33 cellular contexts compared by ENCODE assay signal in genomic region chr9:122096620-122097415, GRCh38.
"Had no signal": no experiment of that assay in that cellular context is flagged by ENCODE, and none has a peak within 500 bp of the region (broad histone marks: within the 10 kb centered on the region; RNA-seq: fewer than 3 reads in every experiment).

No MANE protein-coding gene starts in this region.

- H3K9me3 Mint-ChIP-seq: activated CD4-positive, alpha-beta memory T cell treated with anti-CD3 and anti-CD28 coated beads, Interleukin-2, amount 10 ng/mL, durations not matched to agents 7 days and 5 days; activated CD4-positive, alpha-beta T cell treated with anti-CD3 and anti-CD28 coated beads, Interleukin-2, amount 10 ng/mL, durations not matched to agents 24 days and 14 days; activated naive CD8-positive, alpha-beta T cell treated with anti-CD3 and anti-CD28 coated beads for 36 hours; activated T-helper 2 cell treated with anti-CD3 and anti-CD28 coated beads, Interferon-gamma antibody, Interleukin-2, Interleukin-4, amounts not matched to agents 10 μg/mL and 5 μg/mL and 100 μg/mL, durations not matched to agents 14 hours and 24 hours and 36 hours; endodermal cell; naive thymus-derived CD8-positive, alpha-beta T cell had no signal

- H3K27ac Mint-ChIP-seq: activated CD4-positive, alpha-beta memory T cell treated with anti-CD3 and anti-CD28 coated beads, Interleukin-2, amount 10 ng/mL, durations not matched to agents 7 days and 5 days; activated CD4-positive, alpha-beta T cell treated with anti-CD3 and anti-CD28 coated beads, Interleukin-2, amount 10 ng/mL, durations not matched to agents 24 days and 14 days; activated naive CD8-positive, alpha-beta T cell treated with anti-CD3 and anti-CD28 coated beads for 36 hours; activated T-helper 2 cell treated with anti-CD3 and anti-CD28 coated beads, Interferon-gamma antibody, Interleukin-2, Interleukin-4, amounts not matched to agents 10 μg/mL and 5 μg/mL and 100 μg/mL, durations not matched to agents 14 hours and 24 hours and 36 hours; brain; endodermal cell; T-helper 17 cell had no signal

- H3K4me3 Mint-ChIP-seq: activated CD4-positive, alpha-beta memory T cell treated with anti-CD3 and anti-CD28 coated beads, Interleukin-2, amount 10 ng/mL, durations not matched to agents 7 days and 5 days; activated CD4-positive, alpha-beta T cell treated with anti-CD3 and anti-CD28 coated beads, Interleukin-2, amount 10 ng/mL, durations not matched to agents 24 days and 14 days; activated naive CD8-positive, alpha-beta T cell treated with anti-CD3 and anti-CD28 coated beads for 36 hours; endodermal cell; naive thymus-derived CD8-positive, alpha-beta T cell had no signal

- H3K27ac ChIP-seq: ascending aorta, cardiac muscle cell, heart left ventricle, left lung, lower lobe of right lung, neutrophil, pancreas, prostate gland, skin epidermis, suprapubic skin, tibial artery, WERI-Rb-1 had no signal

- DNase-seq: activated CD4-positive, alpha-beta memory T cell treated with anti-CD3 and anti-CD28 coated beads, Interleukin-2, amount 10 ng/mL, durations not matched to agents 7 days and 5 days; activated CD4-positive, alpha-beta T cell treated with anti-CD3 and anti-CD28 coated beads, Interleukin-2, amount 10 ng/mL, durations not matched to agents 24 days and 14 days; activated naive CD4-positive, alpha-beta T cell; activated naive CD8-positive, alpha-beta T cell treated with anti-CD3 and anti-CD28 coated beads for 36 hours; activated T-cell treated with anti-CD3 and anti-CD28 coated beads, Interleukin-2, amount 50 U/mL, for 48 hours; endodermal cell; foreskin fibroblast; heart left ventricle; kidney glomerular epithelial cell; left lung; lower lobe of right lung; mesenchymal stem cell; naive thymus-derived CD8-positive, alpha-beta T cell; pancreas; retina; stimulated activated CD4-positive, alpha-beta T cell treated with anti-CD3 and anti-CD28 coated beads, Interleukin-12 subunit alpha, Interleukin-12 subunit beta, amount 100 ng/mL, for 4 hours; stimulated activated CD4-positive, alpha-beta T cell treated with anti-CD3 and anti-CD28 coated beads, Interleukin-4, amount 100 ng/mL, for 1 hour; stomach; T-helper 17 cell; T1000; WERI-Rb-1 had no signal

- H3K36me3 Mint-ChIP-seq: activated naive CD8-positive, alpha-beta T cell treated with anti-CD3 and anti-CD28 coated beads for 36 hours; brain; naive thymus-derived CD8-positive, alpha-beta T cell had no signal

- H3K27me3 ChIP-seq: ascending aorta, heart left ventricle, left lung, pancreas, stomach, suprapubic skin, tibial artery had no signal

- H3K4me1 ChIP-seq: prostate gland had no signal

- H3K36me3 ChIP-seq: ascending aorta, cardiac muscle cell, heart left ventricle, left lung, lower lobe of right lung, neutrophil, pancreas, prostate gland, stomach, suprapubic skin, tibial artery, WERI-Rb-1 had no signal

- H3K4me3 ChIP-seq: ascending aorta, cardiac muscle cell, heart left ventricle, left lung, lower lobe of right lung, pancreas, prostate gland, skin epidermis, stomach, suprapubic skin, tibial artery had no signal

- ATAC-seq: activated CD4-positive, CD25-positive, alpha-beta regulatory T cell treated with anti-CD3 and anti-CD28 coated beads, Interleukin-2, amount 50 U/mL, for 24 hours; esophagus mucosa; heart left ventricle; left lung; lower lobe of right lung; naive thymus-derived CD8-positive, alpha-beta T cell; pancreas; sciatic nerve; T-helper 17 cell had no signal

- H3K9me3 ChIP-seq: ascending aorta, heart left ventricle, left lung, lower lobe of right lung, neutrophil, pancreas, prostate gland, stomach, suprapubic skin, tibial artery had no signal
